Comparison of ENCODE assay signal across 8 cellular contexts in genomic region chr17:74204474-74204873, GRCh38. TPM values are rescaled to one million over a fixed set of nuclear protein-coding genes. Genes with fewer than 3 reads are reported as not detected.
A peak's percentile ranks its signal among the peaks of the same experiment; 100 is the strongest.
DNase-seq lines count a peak whose midpoint lies in the region; ATAC-seq and TF ChIP-seq lines count a peak whose summit lies in the region.

No MANE protein-coding gene starts in this region.

- H3K4me3 Mint-ChIP-seq in CD8-positive, alpha-beta T cell = peak overlapping the region; percentile 99
- H3K4me3 Mint-ChIP-seq in osteocyte (ENCODE audit: unreplicated experiment) = peak overlapping the region; percentile 98

- H3K4me3 ChIP-seq in CD8-positive, alpha-beta T cell (ENCODE audit: low read depth, low read length) = peak overlapping the region; percentile 96
- peak overlapping the region; percentile 93 for H3K4me3 ChIP-seq in PC-9

- POLR2A ChIA-PET in CD8-positive, alpha-beta T cell (lab: Charles Lee) = interaction anchor here (0.7 to 2.3 kb wide), 2 partner anchors 8 to 13 kb away, joined by 4 to 5 read pairs; partner anchors contain the start of gene TTYH2
- POLR2A ChIA-PET in PC-9 (lab: Charles Lee; ENCODE audit: unreplicated experiment) = no interaction called here

- no peaks in the 10 kb centered on the region for H3K9me2 ChIP-seq in PC-9 (ENCODE audit: insufficient read depth)

- peaks cover 50% of the 10 kb centered on the region for H3K36me3 Mint-ChIP-seq in CD8-positive, alpha-beta T cell
- H3K36me3 Mint-ChIP-seq in osteocyte (ENCODE audit: unreplicated experiment) = peaks cover 27% of the 10 kb centered on the region

- no peaks in the 10 kb centered on the region for H3K9me3 ChIP-seq in CD8-positive, alpha-beta T cell (ENCODE audit: low read length)
- no peaks in the 10 kb centered on the region for H3K9me3 ChIP-seq in PC-9 (ENCODE audit: insufficient read depth, low read depth)

- peaks cover 51% of the 10 kb centered on the region for H3K79me2 ChIP-seq in PC-9 (ENCODE audit: low read depth)

- H3K36me3 ChIP-seq in CD8-positive, alpha-beta T cell (ENCODE audit: insufficient read depth, low read length) = peaks cover 25% of the 10 kb centered on the region
- peaks cover 37% of the 10 kb centered on the region for H3K36me3 ChIP-seq in PC-9 (ENCODE audit: low read depth)

- peaks cover 47% of the 10 kb centered on the region for H3K4me1 Mint-ChIP-seq in CD8-positive, alpha-beta T cell (ENCODE audit: low read depth)
- H3K4me1 Mint-ChIP-seq in osteocyte (ENCODE audit: unreplicated experiment) = peaks cover 28% of the 10 kb centered on the region

- no peak for DNase-seq in CD8-positive, alpha-beta T cell
- DNase-seq in PC-9 (no peak), epithelial cell of prostate (ENCODE audit: low read depth, low spot score) (no peak), osteocyte (ENCODE audit: extremely low spot score, unreplicated experiment) (no peak), COLO668 (lab: John Stamatoyannopoulos, UW; ENCODE audit: unreplicated experiment) (no peak), NCI-H510A treated with DMSO at 0.1 percent for 48 hours (lab: John Stamatoyannopoulos, UW) (no peak)

- ATAC-seq in CD8-positive, alpha-beta T cell = no peak
- ATAC-seq in GM19395 (IDR thresholded peaks at IDR 0.05; ENCODE audit: unreplicated experiment) = no peak
- ATAC-seq in GM19351 (IDR thresholded peaks at IDR 0.05; ENCODE audit: unreplicated experiment) = no peak

- H3F3A ChIP-seq in PC-9 (ENCODE audit: insufficient read depth, low read depth) = peaks cover 49% of the 10 kb centered on the region

- BruUV-seq in PC-9 (replicated peaks; lab: Mats Ljungman, UMichigan) = no TSS peak

- intact Hi-C loops in CD8-positive, alpha-beta T cell (cut with DNase I, micrococcal nuclease) = loop anchor here in 1 of 2 experiments (10.0 kb wide), 1 partner anchor 670 kb away; the partner anchor contains the start of gene FDXR
- intact Hi-C loops in PC-9 (cut with micrococcal nuclease; ENCODE audit: unreplicated experiment) = no loop called here

- H3K9me3 Mint-ChIP-seq in CD8-positive, alpha-beta T cell = no peaks in the 10 kb centered on the region
- H3K9me3 Mint-ChIP-seq in osteocyte (ENCODE audit: unreplicated experiment) = no peaks in the 10 kb centered on the region

- no peak for TF ChIP-seq CTCF in CD8-positive, alpha-beta T cell (IDR thresholded peaks at IDR 0.05)
- TF ChIP-seq CTCF in PC-9 (conservative IDR thresholded peaks at IDR 0.05) (no peak), osteocyte (IDR thresholded peaks at IDR 0.05) (no peak)

- peaks cover 12% of the 10 kb centered on the region for H3K27me3 Mint-ChIP-seq in CD8-positive, alpha-beta T cell (ENCODE audit: low read depth)
- peaks cover 11% of the 10 kb centered on the region for H3K27me3 Mint-ChIP-seq in osteocyte (ENCODE audit: unreplicated experiment)

- H3K27ac ChIP-seq in CD8-positive, alpha-beta T cell (ENCODE audit: low read depth, low read length) = peak overlapping the region; percentile 84
- H3K27ac ChIP-seq in PC-9 (peak overlapping the region; percentile 80), epithelial cell of prostate (peak overlapping the region; percentile 83)

- H3K4me2 ChIP-seq in PC-9 = peak overlapping the region; percentile 95

- H4K20me1 ChIP-seq in PC-9 (ENCODE audit: insufficient read depth) = peaks cover 49% of the 10 kb centered on the region

- peaks cover 34% of the 10 kb centered on the region for H3K4me1 ChIP-seq in CD8-positive, alpha-beta T cell (ENCODE audit: insufficient read depth, low read length)
- H3K4me1 ChIP-seq in PC-9 (replicated peaks; ENCODE audit: insufficient read depth) = peaks cover 17% of the 10 kb centered on the region

- peak overlapping the region; percentile 97 for H3K27ac Mint-ChIP-seq in CD8-positive, alpha-beta T cell
- H3K27ac Mint-ChIP-seq in osteocyte (ENCODE audit: unreplicated experiment) = peak overlapping the region; percentile 95

- no peak overlapping the region for H2AFZ ChIP-seq in PC-9

- CTCF ChIA-PET in CD8-positive, alpha-beta T cell (lab: Charles Lee) = interaction anchor here (0.6 to 1.7 kb wide), 3 partner anchors 13 to 164 kb away, joined by 3 to 8 read pairs (median 3); no protein-coding TSS in a partner anchor
- CTCF ChIA-PET in PC-9 (lab: Charles Lee) = interaction anchor here (0.7 kb wide), 1 partner anchor 14 kb away, joined by 4 read pairs; no protein-coding TSS in a partner anchor

- no peaks in the 10 kb centered on the region for H3K27me3 ChIP-seq in CD8-positive, alpha-beta T cell (ENCODE audit: insufficient read depth, low read length)
- H3K27me3 ChIP-seq in PC-9 (ENCODE audit: insufficient read depth, low read depth) = peaks cover 38% of the 10 kb centered on the region

RNA-seq across cellular contexts. Expression of gene RPL38, which starts 1.0 kb away (rescaled TPM):
- 1,000 to 10,000 TPM; 2,036 to 2,081 TPM for total RNA-seq in CD8-positive, alpha-beta T cell
- total RNA-seq in PC-9 (2021) = 761 and 961 TPM in 2 replicates
- total RNA-seq in osteocyte = 755 and 762 TPM in 2 replicates

RNA-seq across cellular contexts. Expression of gene TTYH2, which starts 8.9 kb away (rescaled TPM):
- total RNA-seq in CD8-positive, alpha-beta T cell = 1 to 10 TPM; 4.6 to 5.6 TPM
- 1.5 and 2.9 TPM in 2 replicates for total RNA-seq in PC-9 (2021)
- total RNA-seq in osteocyte = 1.8 and 2.0 TPM in 2 replicates
